Comparison of ENCODE assay signal across 8 cellular contexts in genomic region chr17:78112508-78113471, GRCh38. TPM values are rescaled to one million over a fixed set of nuclear protein-coding genes. Genes with fewer than 3 reads are reported as not detected.
A peak's percentile ranks its signal among the peaks of the same experiment; 100 is the strongest.
DNase-seq lines count a peak whose midpoint lies in the region; ATAC-seq and TF ChIP-seq lines count a peak whose summit lies in the region.

No MANE protein-coding gene starts in this region.

- 67% methylated on average over 33 of the region's 33 CpGs for WGBS in smooth muscle cell (ENCODE audit: low lambda C conversion rate)

- H4K20me1 ChIP-seq in smooth muscle cell (ENCODE audit: low read depth) = no peaks in the 10 kb centered on the region

- H3K9ac ChIP-seq in smooth muscle cell (ENCODE audit: low read depth) = no peak overlapping the region

- no peaks in the 10 kb centered on the region for H3K79me2 ChIP-seq in smooth muscle cell (ENCODE audit: low read depth)

- DNase-seq in SKM-1 treated with dmso at 0.1 percent for 144 hours (lab: John Stamatoyannopoulos, UW; ENCODE audit: unreplicated experiment) (peak; percentile 27), SKM-1 (lab: John Stamatoyannopoulos, UW; ENCODE audit: unreplicated experiment) (no peak), M059J (ENCODE audit: low read depth) (peak; percentile 50), T-helper 17 cell (peak; percentile 67 to 83 (median 72)), anterior cingulate cortex (lab: John Stamatoyannopoulos, UW) (peak in 52 of 58 donors; percentile 21 to 87 (median 62)), hepatic stellate cell (ENCODE audit: low spot score) (peak; percentile 89), smooth muscle cell (lab: John Stamatoyannopoulos, UW; ENCODE audit: unreplicated experiment) (peak; percentile 30)

- peak overlapping the region; percentile 92 for H3K27ac Mint-ChIP-seq in T-helper 17 cell

- no peaks in the 10 kb centered on the region for H3F3A ChIP-seq in smooth muscle cell (ENCODE audit: low read depth)

- peaks cover 3% of the 10 kb centered on the region for H3K36me3 Mint-ChIP-seq in T-helper 17 cell (ENCODE audit: low read depth)

- H3K4me1 Mint-ChIP-seq in T-helper 17 cell = peaks cover 36% of the 10 kb centered on the region

- no peak overlapping the region for H3K4me2 ChIP-seq in smooth muscle cell

- no peak overlapping the region for H3K27ac ChIP-seq in smooth muscle cell (ENCODE audit: low read depth)

- no peaks in the 10 kb centered on the region for H3K27me3 ChIP-seq in smooth muscle cell (ENCODE audit: low read depth)

- H3K4me1 ChIP-seq in smooth muscle cell (ENCODE audit: low read depth) = no peaks in the 10 kb centered on the region

- ATAC-seq in T-helper 17 cell = peak; percentile 84
- no peak for ATAC-seq in HG02840 (IDR thresholded peaks at IDR 0.05; ENCODE audit: low FRiP score, unreplicated experiment)

- no peak overlapping the region for H2AFZ ChIP-seq in smooth muscle cell (ENCODE audit: low read depth)

- H3K9me3 ChIP-seq in T-helper 17 cell (ENCODE audit: control insufficient read depth, low read length, poor library complexity, severe bottlenecking) (no peaks in the 10 kb centered on the region), smooth muscle cell (replicated peaks; ENCODE audit: low read depth) (no peaks in the 10 kb centered on the region)

- H3K27me3 Mint-ChIP-seq in T-helper 17 cell = no peaks in the 10 kb centered on the region

- no peaks in the 10 kb centered on the region for H3K36me3 ChIP-seq in smooth muscle cell (ENCODE audit: low read depth)

- TF ChIP-seq CTCF in smooth muscle cell (IDR thresholded peaks at IDR 0.05; ENCODE audit: borderline replicate concordance, insufficient read depth, poor library complexity, severe bottlenecking) = peak; percentile 98

- peak overlapping the region; percentile 80 for H3K4me3 Mint-ChIP-seq in T-helper 17 cell

- no peak overlapping the region for H3K4me3 ChIP-seq in smooth muscle cell

RNA-seq across cellular contexts. Expression of gene TMC6, which starts 15.8 kb away (rescaled TPM):
- total RNA-seq in M059J (2014; rRNA removed; shearing (Covaris generic)) = 0.54 and 0.74 TPM in 2 replicates
- total RNA-seq in T-helper 17 cell = 100 to 1,000 TPM; 609 to 822 TPM
- 24.1 and 42.2 TPM in 2 replicates for total RNA-seq in smooth muscle cell
- 40.2 and 65.3 TPM in 2 replicates for polyA plus RNA-seq in smooth muscle cell

RNA-seq across cellular contexts. Expression of gene TMC8, which starts 17.8 kb away (rescaled TPM):
- not detected in 2 replicates for total RNA-seq in M059J (2014; rRNA removed; shearing (Covaris generic))
- total RNA-seq in T-helper 17 cell = 100 to 1,000 TPM; 352 to 481 TPM
- total RNA-seq in smooth muscle cell = 0.04 and 0.27 TPM in 2 replicates
- polyA plus RNA-seq in smooth muscle cell = 0.38 and 1.2 TPM in 2 replicates

RNA-seq across cellular contexts. Expression of gene C17orf99, which starts 33.4 kb away (rescaled TPM):
- total RNA-seq in M059J (2014; rRNA removed; shearing (Covaris generic)) = not detected in 2 replicates
- total RNA-seq in T-helper 17 cell = not detected
- total RNA-seq in smooth muscle cell = not detected in 2 replicates
- 0.29 and 1.7 TPM in 2 replicates for polyA plus RNA-seq in smooth muscle cell

RNA-seq across cellular contexts. Expression of gene SYNGR2, which starts 55.6 kb away (rescaled TPM):
- total RNA-seq in M059J (2014; rRNA removed; shearing (Covaris generic)) = 34.6 and 37.6 TPM in 2 replicates
- total RNA-seq in T-helper 17 cell (10 to 100 TPM; 49.5 to 68.1 TPM), smooth muscle cell (55.3 and 64.7 TPM in 2 replicates)
- polyA plus RNA-seq in smooth muscle cell = 46.1 and 136 TPM in 2 replicates

Comparison
In these comparisons a context has a peak if more than half of its experiments do, and no peak if none do; other contexts are left out.
1. RNA of gene TMC6, which starts 15.8 kb away (total RNA-seq): 609 to 822 TPM in T-helper 17 cell and 24.1 to 42.2 TPM in smooth muscle cell; 0.54 to 0.74 TPM in M059J; every median in the first group is over 10 times any median in the second.
2. RNA of gene TMC8, which starts 17.8 kb away (total RNA-seq): 352 to 481 TPM in T-helper 17 cell; 0.04 to 0.27 TPM in smooth muscle cell and not detected in M059J; every median in the first group is over 100 times any median in the second.